ENCODE assay signal across 13 cellular contexts in the genomic region with DNA sequence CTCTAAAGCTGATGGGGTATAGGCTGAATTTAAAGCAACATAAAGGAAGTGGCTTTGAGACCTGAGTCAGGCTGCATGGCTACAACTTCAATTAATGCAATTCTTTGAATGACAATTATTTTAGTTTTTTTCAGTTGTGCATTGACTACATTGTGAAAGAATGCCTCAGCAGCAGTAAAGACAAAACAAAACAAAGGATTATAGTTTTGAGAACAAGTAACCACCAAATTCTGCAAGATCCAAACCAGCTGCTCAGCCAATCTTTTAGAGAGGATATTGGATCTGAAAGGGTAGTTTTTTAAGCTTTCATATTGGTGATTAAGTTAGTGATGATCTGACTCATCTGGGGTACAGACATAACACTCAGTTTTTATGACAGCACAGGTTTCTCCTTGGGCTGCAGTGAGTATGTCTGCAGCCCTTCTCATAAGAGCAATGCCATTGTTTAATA. TPM values are rescaled to one million over a fixed set of nuclear protein-coding genes. Genes with fewer than 3 reads are reported as not detected.
DNase-seq lines count a peak whose midpoint lies in the region; ATAC-seq and TF ChIP-seq lines count a peak whose summit lies in the region.
"Had no signal": no experiment of that assay in that cellular context is flagged by ENCODE, and none has a peak within 500 bp of the region (broad histone marks: within the 10 kb centered on the region; RNA-seq: fewer than 3 reads in every experiment).

No MANE protein-coding gene starts in this region.

- H3K27me3 ChIP-seq in mammary epithelial cell (ENCODE audit: insufficient read depth, low read length) (no peaks in the 10 kb centered on the region), right atrium auricular region (no peaks in the 10 kb centered on the region)
- H3K27me3 ChIP-seq: spleen had no signal

- H3K36me3 Mint-ChIP-seq in MCF 10A (ENCODE audit: insufficient read depth, unreplicated experiment) (no peaks in the 10 kb centered on the region), WTC11 (peaks cover 12% of the 10 kb centered on the region), immature natural killer cell (peaks cover 0 to 4% (median 0%) of the 10 kb centered on the region in 3 donors)

- intact Hi-C loops in mammary epithelial cell (cut with micrococcal nuclease) (no loop called here), MCF 10A (cut with micrococcal nuclease) (no loop called here)

- H3K4me2 ChIP-seq in mammary epithelial cell (ENCODE audit: insufficient read depth, low read depth, low read length) = no peak overlapping the region

- BruUV-seq in mammary epithelial cell (replicated peaks; lab: Mats Ljungman, UMichigan) = no TSS peak
- no TSS peak for BruUV-seq in MCF 10A (replicated peaks; lab: Mats Ljungman, UMichigan)

- no peak for TF ChIP-seq CTCF in mammary epithelial cell (conservative IDR thresholded peaks at IDR 0.05 in 1 of 2, IDR thresholded peaks at IDR 0.05 in 1 of 2; ENCODE audit: extremely low read depth in 1 of 2, insufficient read depth in 1 of 2, low read depth in 1 of 2, low read length in 2 of 2)
- TF ChIP-seq CTCF in MCF 10A (IDR thresholded peaks at IDR 0.05; ENCODE audit: unreplicated experiment) = no peak
- no peak for TF ChIP-seq CTCF in WTC11 (IDR thresholded peaks at IDR 0.05)
- TF ChIP-seq CTCF in right atrium auricular region (IDR thresholded peaks at IDR 0.05) = no peak

- H3K4me1 Mint-ChIP-seq in MCF 10A (ENCODE audit: insufficient read depth, unreplicated experiment) (no peaks in the 10 kb centered on the region), WTC11 (peaks cover 42% of the 10 kb centered on the region), immature natural killer cell (no peaks in the 10 kb centered on the region)

- no peak overlapping the region for H3K27ac ChIP-seq in mammary epithelial cell (ENCODE audit: insufficient read depth, low read depth, low read length)
- no peak overlapping the region for H3K27ac ChIP-seq in right atrium auricular region
- H3K27ac ChIP-seq: spleen had no signal

- H3K4me3 ChIP-seq in mammary epithelial cell (replicated peaks in 1 of 3; ENCODE audit: insufficient read depth in 1 of 3, low read depth in 2 of 3, low read length in 3 of 3) = no peak overlapping the region
- no peak overlapping the region for H3K4me3 ChIP-seq in right atrium auricular region
- H3K4me3 ChIP-seq: spleen had no signal

- dilution Hi-C loops in mammary epithelial cell (cut with HindIII; ENCODE audit: low sequenced_read_pairs) = no loop called here

- no peaks in the 10 kb centered on the region for H3K36me3 ChIP-seq in mammary epithelial cell (ENCODE audit: insufficient read depth, low read length)
- no peaks in the 10 kb centered on the region for H3K36me3 ChIP-seq in right atrium auricular region
- H3K36me3 ChIP-seq: spleen had no signal

- POLR2A ChIA-PET in MCF 10A (lab: Yijun Ruan, JAX) = interaction anchor here (0.9 kb wide), 1 partner anchor 14 kb away, joined by 4 read pairs; no protein-coding TSS in a partner anchor
- POLR2A ChIA-PET in WTC11 (lab: Charles Lee) = no interaction called here

- H4K20me1 ChIP-seq in mammary epithelial cell (ENCODE audit: insufficient read depth, low read length) = no peaks in the 10 kb centered on the region

- H3K9ac ChIP-seq in mammary epithelial cell (ENCODE audit: insufficient read depth, low read length) = no peak overlapping the region

- H2AFZ ChIP-seq in mammary epithelial cell (ENCODE audit: low read depth, low read length) = no peak overlapping the region

- H3K4me3 Mint-ChIP-seq in MCF 10A (ENCODE audit: unreplicated experiment) = no peak overlapping the region
- no peak overlapping the region for H3K4me3 Mint-ChIP-seq in WTC11
- no peak overlapping the region for H3K4me3 Mint-ChIP-seq in immature natural killer cell

- H3K4me1 ChIP-seq in mammary epithelial cell (ENCODE audit: insufficient read depth, low read length) = no peaks in the 10 kb centered on the region
- H3K4me1 ChIP-seq in right atrium auricular region = no peaks in the 10 kb centered on the region
- H3K4me1 ChIP-seq: spleen had no signal

- CTCF ChIA-PET in mammary epithelial cell (lab: Charles Lee; ENCODE audit: low non-redundant PET) = no interaction called here
- CTCF ChIA-PET in MCF 10A (lab: Yijun Ruan, JAX) = interaction anchor here (1.3 kb wide), 1 partner anchor 20 kb away, joined by 7 read pairs; no protein-coding TSS in a partner anchor
- CTCF ChIA-PET in WTC11 (lab: Charles Lee) = interaction anchor here (0.6 to 1.0 kb wide), 2 partner anchors 24 to 130 kb away, joined by 3 read pairs; no protein-coding TSS in a partner anchor

- DNase-seq in mammary epithelial cell (peak; percentile 58), MCF 10A (ENCODE audit: unreplicated experiment) (no peak), WTC11 (ENCODE audit: low spot score) (no peak), stromal cell of bone marrow (ENCODE audit: low read depth) (peak; percentile 18), immature natural killer cell (no peak), right atrium auricular region (ENCODE audit: low spot score) (no peak), NCI-H2107 (lab: John Stamatoyannopoulos, UW) (no peak)
- DNase-seq: AML-193; NCI-H1092; spleen; stimulated activated CD8-positive, alpha-beta memory T cell treated with anti-CD3 and anti-CD28 coated beads, Interleukin-4, amount 100 ng/mL, for 48 hours had no signal

- H3K9me3 ChIP-seq in mammary epithelial cell (replicated peaks; ENCODE audit: insufficient read depth, low read length) (no peaks in the 10 kb centered on the region), right atrium auricular region (peaks cover 0 to 5% of the 10 kb centered on the region in 2 donors)

- in situ Hi-C loops in mammary epithelial cell (cut with MboI; ENCODE audit: low sequenced_read_pairs in 2 of 2) = no loop called here

- ATAC-seq in HG02623 (IDR thresholded peaks at IDR 0.05; ENCODE audit: unreplicated experiment) (peak; percentile 72), WTC11 (no peak)

- H3K9me3 Mint-ChIP-seq in MCF 10A (ENCODE audit: unreplicated experiment) = peaks cover 8% of the 10 kb centered on the region
- peaks cover 19% of the 10 kb centered on the region for H3K9me3 Mint-ChIP-seq in WTC11
- H3K9me3 Mint-ChIP-seq in immature natural killer cell = peaks cover 0 to 3% (median 0%) of the 10 kb centered on the region in 6 donors

- no peak overlapping the region for H3K27ac Mint-ChIP-seq in MCF 10A (ENCODE audit: low read depth, unreplicated experiment)
- peak overlapping the region; percentile 27; the same call in 1 of the 2 replicates for H3K27ac Mint-ChIP-seq in WTC11
- H3K27ac Mint-ChIP-seq in immature natural killer cell = no peak overlapping the region

- H3K27me3 Mint-ChIP-seq in MCF 10A (ENCODE audit: insufficient read depth, unreplicated experiment) (peaks cover 36% of the 10 kb centered on the region), WTC11 (ENCODE audit: low read depth) (peaks cover 5% of the 10 kb centered on the region), immature natural killer cell (ENCODE audit: low read depth in 3 of 3) (peaks cover 4 to 12% (median 10%) of the 10 kb centered on the region in 3 donors)

- H3K79me2 ChIP-seq in mammary epithelial cell (ENCODE audit: insufficient read depth, low read length) = no peaks in the 10 kb centered on the region

TF ChIP-seq in WTC11, 78 proteins besides CTCF, POLR2A, EP300 and RAD21 (continues in another document):
- TF ChIP-seq KAT7 (CRISPR knock-in tag; IDR thresholded peaks at IDR 0.05; ENCODE audit: borderline replicate concordance) = no peak
- TF ChIP-seq, protein P1, sequence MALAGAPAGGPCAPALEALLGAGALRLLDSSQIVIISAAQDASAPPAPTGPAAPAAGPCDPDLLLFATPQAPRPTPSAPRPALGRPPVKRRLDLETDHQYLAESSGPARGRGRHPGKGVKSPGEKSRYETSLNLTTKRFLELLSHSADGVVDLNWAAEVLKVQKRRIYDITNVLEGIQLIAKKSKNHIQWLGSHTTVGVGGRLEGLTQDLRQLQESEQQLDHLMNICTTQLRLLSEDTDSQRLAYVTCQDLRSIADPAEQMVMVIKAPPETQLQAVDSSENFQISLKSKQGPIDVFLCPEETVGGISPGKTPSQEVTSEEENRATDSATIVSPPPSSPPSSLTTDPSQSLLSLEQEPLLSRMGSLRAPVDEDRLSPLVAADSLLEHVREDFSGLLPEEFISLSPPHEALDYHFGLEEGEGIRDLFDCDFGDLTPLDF (CRISPR knock-in tag; IDR thresholded peaks at IDR 0.05) = no peak
- TF ChIP-seq ZNF121 (CRISPR knock-in tag; IDR thresholded peaks at IDR 0.05) = no peak
- TF ChIP-seq GRHL2 (CRISPR knock-in tag; IDR thresholded peaks at IDR 0.05; ENCODE audit: insufficient replicate concordance, severe bottlenecking) = no peak
- no peak for TF ChIP-seq TEAD1 (CRISPR knock-in tag; IDR thresholded peaks at IDR 0.05)
- TF ChIP-seq, protein P2, sequence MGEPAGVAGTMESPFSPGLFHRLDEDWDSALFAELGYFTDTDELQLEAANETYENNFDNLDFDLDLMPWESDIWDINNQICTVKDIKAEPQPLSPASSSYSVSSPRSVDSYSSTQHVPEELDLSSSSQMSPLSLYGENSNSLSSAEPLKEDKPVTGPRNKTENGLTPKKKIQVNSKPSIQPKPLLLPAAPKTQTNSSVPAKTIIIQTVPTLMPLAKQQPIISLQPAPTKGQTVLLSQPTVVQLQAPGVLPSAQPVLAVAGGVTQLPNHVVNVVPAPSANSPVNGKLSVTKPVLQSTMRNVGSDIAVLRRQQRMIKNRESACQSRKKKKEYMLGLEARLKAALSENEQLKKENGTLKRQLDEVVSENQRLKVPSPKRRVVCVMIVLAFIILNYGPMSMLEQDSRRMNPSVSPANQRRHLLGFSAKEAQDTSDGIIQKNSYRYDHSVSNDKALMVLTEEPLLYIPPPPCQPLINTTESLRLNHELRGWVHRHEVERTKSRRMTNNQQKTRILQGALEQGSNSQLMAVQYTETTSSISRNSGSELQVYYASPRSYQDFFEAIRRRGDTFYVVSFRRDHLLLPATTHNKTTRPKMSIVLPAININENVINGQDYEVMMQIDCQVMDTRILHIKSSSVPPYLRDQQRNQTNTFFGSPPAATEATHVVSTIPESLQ (CRISPR knock-in tag; IDR thresholded peaks at IDR 0.05) = no peak
- TF ChIP-seq ZNF138 (CRISPR knock-in tag; conservative IDR thresholded peaks at IDR 0.05) = no peak
- TF ChIP-seq, protein P3, sequence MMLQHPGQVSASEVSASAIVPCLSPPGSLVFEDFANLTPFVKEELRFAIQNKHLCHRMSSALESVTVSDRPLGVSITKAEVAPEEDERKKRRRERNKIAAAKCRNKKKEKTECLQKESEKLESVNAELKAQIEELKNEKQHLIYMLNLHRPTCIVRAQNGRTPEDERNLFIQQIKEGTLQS (CRISPR knock-in tag; conservative IDR thresholded peaks at IDR 0.05) = no peak

RNA-seq across cellular contexts. Expression of a gene that starts 40.6 kb away (rescaled TPM):
- total RNA-seq in mammary epithelial cell (1 to 10 TPM; 1.5 to 3.4 TPM), MCF 10A (2022) (0.20 and 0.30 TPM in 2 replicates), WTC11 (2021) (0.02 to 0.05 TPM (median 0.04 TPM) in 3 replicates), right atrium auricular region (not detected)
- polyA plus RNA-seq in mammary epithelial cell (1.0 TPM), immature natural killer cell (not detected)
- polyA minus RNA-seq in mammary epithelial cell = 7.5 TPM
- total RNA-seq: activated CD8-positive, alpha-beta memory T cell treated with anti-CD3 and anti-CD28 coated beads for 36 hours had no signal

RNA-seq across cellular contexts. Expression of a gene that starts 41.6 kb away (rescaled TPM):
- 100 to 1,000 TPM in 1 of 2 donors, 10 to 100 TPM in 1; 87.7 to 992 TPM for total RNA-seq in mammary epithelial cell
- polyA plus RNA-seq in mammary epithelial cell = 254 TPM
- 190 TPM for polyA minus RNA-seq in mammary epithelial cell
- 602 and 797 TPM in 2 replicates for total RNA-seq in MCF 10A (2022)
- total RNA-seq in WTC11 (2021) = 34.6 to 55.6 TPM (median 37.7 TPM) in 3 replicates
- polyA plus RNA-seq in immature natural killer cell = 100 to 1,000 TPM; 125 to 171 (median 166) TPM
- total RNA-seq in right atrium auricular region = 10 to 100 TPM; 11.1 to 11.2 TPM

Comparison
In these comparisons a context has a peak if more than half of its experiments do, and no peak if none do; other contexts are left out.
1. DNase-seq: peak in mammary epithelial cell (single experiment) and stromal cell of bone marrow (single experiment); none in MCF 10A (single experiment), WTC11 (single experiment), immature natural killer cell (0 of 3), right atrium auricular region (single experiment) and NCI-H2107 (single experiment).